In genomic region chr15:85589873-85590272, GRCh38 we compare ENCODE assay signal across 11 cellular contexts.
A peak's percentile ranks its signal among the peaks of the same experiment; 100 is the strongest.
DNase-seq lines count a peak whose midpoint lies in the region; ATAC-seq, FAIRE-seq and TF ChIP-seq lines count a peak whose summit lies in the region.
"Had no signal": no experiment of that assay in that cellular context is flagged by ENCODE, and none has a peak within 500 bp of the region (broad histone marks: within the 10 kb centered on the region; RNA-seq: fewer than 3 reads in every experiment).

No MANE protein-coding gene starts in this region.

- CTCF ChIA-PET in RWPE1 (lab: Yijun Ruan, JAX) = no interaction called here

- no peak for FAIRE-seq in pancreas (lab: Jason Lieb, UNC)
- FAIRE-seq: H1 had no signal

- POLR2A ChIA-PET in RWPE1 (lab: Yijun Ruan, JAX; ENCODE audit: low non-redundant PET) = no interaction called here

- peaks cover 84% of the 10 kb centered on the region for H3K36me3 Mint-ChIP-seq in activated T-cell treated with anti-CD3 and anti-CD28 coated beads, Interleukin-2, amount 50 U/mL, for 24 hours (ENCODE audit: low read depth)

- no peak overlapping the region for H3K4me3 ChIP-seq in AG10803 (ENCODE audit: low read length)
- no peak overlapping the region for H3K4me3 ChIP-seq in foreskin fibroblast (ENCODE audit: low read depth in 1 of 2, low read length in 2 of 2)
- H3K4me3 ChIP-seq in pancreas = peak overlapping the region in 1 of 4 donors; percentile 10

- peaks cover 22 to 76% (median 72%) of the 10 kb centered on the region in 3 donors for H3K4me1 ChIP-seq in pancreas
- H3K4me1 ChIP-seq: BE2C had no signal

- no peaks in the 10 kb centered on the region for H3K9me3 ChIP-seq in pancreas
- H3K9me3 ChIP-seq: BE2C had no signal

- intact Hi-C loops in pancreas (cut with DNase I) = no loop called here

- H3K27me3 ChIP-seq in pancreas = no peaks in the 10 kb centered on the region
- H3K27me3 ChIP-seq: BE2C had no signal

- TF ChIP-seq CTCF in AG10803 (conservative IDR thresholded peaks at IDR 0.05; ENCODE audit: low read length) (no peak), RWPE1 (conservative IDR thresholded peaks at IDR 0.05; ENCODE audit: low read depth) (no peak), foreskin fibroblast (IDR thresholded peaks at IDR 0.05; ENCODE audit: low read depth, low read length) (no peak), pancreas (IDR thresholded peaks at IDR 0.05) (no peak)

- ATAC-seq in pancreas (peak; percentile 76 to 87 (median 84)), HG02970 (IDR thresholded peaks at IDR 0.05; ENCODE audit: low FRiP score, unreplicated experiment) (no peak)

- peak; percentile 73 for DNase-seq in AG10803 (ENCODE audit: low read depth)
- DNase-seq in RWPE1 (ENCODE audit: low spot score) = peak; percentile 22
- peak; percentile 51 to 78 for DNase-seq in foreskin fibroblast
- no peak for DNase-seq in pancreas
- DNase-seq in activated T-cell treated with anti-CD3 and anti-CD28 coated beads, Interleukin-2, amount 50 U/mL, for 24 hours = no peak
- DNase-seq in NCI-H345 (lab: John Stamatoyannopoulos, UW) = no peak
- no peak for DNase-seq in NCI-H1694 (lab: John Stamatoyannopoulos, UW)
- DNase-seq: BE2C, NCI-H226 had no signal

- H3K4me1 Mint-ChIP-seq in activated T-cell treated with anti-CD3 and anti-CD28 coated beads, Interleukin-2, amount 50 U/mL, for 24 hours (ENCODE audit: low read depth) = peaks cover 75% of the 10 kb centered on the region

- no peak overlapping the region for H3K27ac Mint-ChIP-seq in activated T-cell treated with anti-CD3 and anti-CD28 coated beads, Interleukin-2, amount 50 U/mL, for 24 hours

- H3K27me3 Mint-ChIP-seq in activated T-cell treated with anti-CD3 and anti-CD28 coated beads, Interleukin-2, amount 50 U/mL, for 24 hours = no peaks in the 10 kb centered on the region

- 9 to 11% methylated on average over 2 of the region's 2 CpGs for whole genome bisulfite sequencing in pancreas, 2 donors

- H3K36me3 ChIP-seq in pancreas = peaks cover 0 to 9% (median 5%) of the 10 kb centered on the region in 3 donors
- H3K36me3 ChIP-seq: BE2C had no signal

- no peak overlapping the region for H3K27ac ChIP-seq in RWPE1
- H3K27ac ChIP-seq in pancreas = peak overlapping the region in 2 of 4 donors; percentile 52 to 69

- H3K9me3 Mint-ChIP-seq in activated T-cell treated with anti-CD3 and anti-CD28 coated beads, Interleukin-2, amount 50 U/mL, for 24 hours = no peaks in the 10 kb centered on the region

- no peak overlapping the region for H3K4me3 Mint-ChIP-seq in activated T-cell treated with anti-CD3 and anti-CD28 coated beads, Interleukin-2, amount 50 U/mL, for 24 hours

Comparison
In these comparisons a context has a peak if more than half of its experiments do, and no peak if none do; other contexts are left out.
1. DNase-seq: peak in AG10803 (single experiment), RWPE1 (single experiment) and foreskin fibroblast (2 of 2); none in pancreas (0 of 6), activated T-cell treated with anti-CD3 and anti-CD28 coated beads, Interleukin-2, amount 50 U/mL, for 24 hours (single experiment), NCI-H345 (single experiment) and NCI-H1694 (single experiment).